8 cellular contexts compared by ENCODE assay signal in the genomic region with DNA sequence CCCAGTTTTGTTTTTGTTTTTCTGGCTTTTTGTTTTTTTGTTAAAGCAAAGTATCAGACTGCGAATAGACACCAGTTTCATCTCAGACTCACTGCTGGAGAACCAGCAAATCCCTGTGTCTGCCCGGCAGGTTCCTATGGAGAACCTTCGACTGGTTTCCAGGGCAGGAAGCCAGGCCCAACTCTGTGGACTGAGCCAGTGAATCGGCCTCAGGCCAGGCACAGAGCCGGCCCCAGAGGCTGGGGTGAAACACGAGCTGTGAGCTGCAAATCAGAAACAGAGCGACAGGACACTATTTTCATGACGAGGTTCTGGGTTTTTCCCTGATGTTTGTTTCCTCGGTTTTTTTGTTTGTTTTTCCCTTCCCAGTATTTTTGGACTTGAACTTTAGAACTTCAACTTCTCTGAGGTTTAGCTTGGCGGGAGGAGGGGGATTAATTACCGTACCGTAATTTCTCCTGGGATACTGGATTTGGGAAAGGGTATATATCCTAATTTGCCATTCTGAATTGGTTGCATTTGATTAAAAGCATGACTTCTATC. TPM values are rescaled to one million over a fixed set of nuclear protein-coding genes. Genes with fewer than 3 reads are reported as not detected.
DNase-seq lines count a peak whose midpoint lies in the region; ATAC-seq and TF ChIP-seq lines count a peak whose summit lies in the region.

No MANE protein-coding gene starts in this region.

- H3K4me3 Mint-ChIP-seq in activated naive CD8-positive, alpha-beta T cell treated with anti-CD3 and anti-CD28 coated beads, Interleukin-2, amount 10 ng/mL, durations not matched to agents 7 days and 5 days: peak overlapping the region; percentile 43
- H3K4me3 Mint-ChIP-seq in activated naive CD8-positive, alpha-beta T cell treated with anti-CD3 and anti-CD28 coated beads, Interleukin-2, amount 50 U/mL, for 24 hours: no peak overlapping the region

- H3K36me3 ChIP-seq in mucosa of rectum (ENCODE audit: control insufficient read depth in 2 of 2, insufficient read depth in 2 of 2, low read length in 2 of 2) (no peaks in the 10 kb centered on the region), vagina (no peaks in the 10 kb centered on the region)

- ATAC-seq in activated naive CD8-positive, alpha-beta T cell treated with anti-CD3 and anti-CD28 coated beads, Interleukin-2, amount 10 ng/mL, durations not matched to agents 7 days and 5 days (ENCODE audit: low read depth): no peak
- no peak for ATAC-seq in activated naive CD8-positive, alpha-beta T cell treated with anti-CD3 and anti-CD28 coated beads, Interleukin-2, amount 50 U/mL, for 24 hours
- ATAC-seq in HG02938 (IDR thresholded peaks at IDR 0.05; ENCODE audit: unreplicated experiment): no peak

- H3K27ac ChIP-seq in mucosa of rectum (ENCODE audit: low read depth in 2 of 2, low read length in 2 of 2) (peak overlapping the region; percentile 73 to 78), vagina (peak overlapping the region; percentile 100)

- H3K4me3 ChIP-seq in mucosa of rectum (ENCODE audit: low read length in 2 of 2): no peak overlapping the region
- peak overlapping the region in 1 of 2 donors; percentile 19 for H3K4me3 ChIP-seq in vagina

- H3K27me3 Mint-ChIP-seq in activated naive CD8-positive, alpha-beta T cell treated with anti-CD3 and anti-CD28 coated beads, Interleukin-2, amount 10 ng/mL, durations not matched to agents 7 days and 5 days: no peaks in the 10 kb centered on the region
- no peaks in the 10 kb centered on the region for H3K27me3 Mint-ChIP-seq in activated naive CD8-positive, alpha-beta T cell treated with anti-CD3 and anti-CD28 coated beads, Interleukin-2, amount 50 U/mL, for 24 hours

- TF ChIP-seq CTCF in vagina (IDR thresholded peaks at IDR 0.05): no peak

- no peaks in the 10 kb centered on the region for H3K36me3 Mint-ChIP-seq in activated naive CD8-positive, alpha-beta T cell treated with anti-CD3 and anti-CD28 coated beads, Interleukin-2, amount 10 ng/mL, durations not matched to agents 7 days and 5 days
- peaks cover 2% of the 10 kb centered on the region for H3K36me3 Mint-ChIP-seq in activated naive CD8-positive, alpha-beta T cell treated with anti-CD3 and anti-CD28 coated beads, Interleukin-2, amount 50 U/mL, for 24 hours (ENCODE audit: low read depth)

- H3K9ac ChIP-seq in mucosa of rectum (ENCODE audit: low read depth in 1 of 2, low read length in 2 of 2): peak overlapping the region in 1 of 2 donors; percentile 36

- DNase-seq in activated naive CD8-positive, alpha-beta T cell treated with anti-CD3 and anti-CD28 coated beads, Interleukin-2, amount 10 ng/mL, durations not matched to agents 7 days and 5 days: peak; percentile 27
- DNase-seq in activated naive CD8-positive, alpha-beta T cell treated with anti-CD3 and anti-CD28 coated beads, Interleukin-2, amount 50 U/mL, for 24 hours: no peak
- DNase-seq in ecto neural progenitor cell (ENCODE audit: low spot score) (peak; percentile 48), vagina (ENCODE audit: extremely low spot score in 2 of 2) (no peak), NCI-H82 treated with DMSO at 0.1 percent for 48 hours (lab: John Stamatoyannopoulos, UW; ENCODE audit: unreplicated experiment) (no peak), NK-92 (lab: John Stamatoyannopoulos, UW; ENCODE audit: unreplicated experiment) (no peak)

- intact Hi-C loops in vagina (cut with DNase I): loop anchor here (2.0 kb wide), 1 partner anchor 27 kb away; no protein-coding TSS in a partner anchor

- peak in 1 of 2 donors; percentile 36 for TF ChIP-seq POLR2A in vagina (IDR thresholded peaks at IDR 0.05)

- H3K9me3 Mint-ChIP-seq in activated naive CD8-positive, alpha-beta T cell treated with anti-CD3 and anti-CD28 coated beads, Interleukin-2, amount 10 ng/mL, durations not matched to agents 7 days and 5 days: no peaks in the 10 kb centered on the region
- H3K9me3 Mint-ChIP-seq in activated naive CD8-positive, alpha-beta T cell treated with anti-CD3 and anti-CD28 coated beads, Interleukin-2, amount 50 U/mL, for 24 hours: no peaks in the 10 kb centered on the region

- H3K4me1 Mint-ChIP-seq in activated naive CD8-positive, alpha-beta T cell treated with anti-CD3 and anti-CD28 coated beads, Interleukin-2, amount 10 ng/mL, durations not matched to agents 7 days and 5 days: peaks cover 38% of the 10 kb centered on the region
- peaks cover 49% of the 10 kb centered on the region for H3K4me1 Mint-ChIP-seq in activated naive CD8-positive, alpha-beta T cell treated with anti-CD3 and anti-CD28 coated beads, Interleukin-2, amount 50 U/mL, for 24 hours

- H3K27me3 ChIP-seq in mucosa of rectum (ENCODE audit: control insufficient read depth in 2 of 2, insufficient read depth in 2 of 2, low read length in 2 of 2) (peaks cover 0 to 5% of the 10 kb centered on the region in 2 donors), vagina (no peaks in the 10 kb centered on the region)

- H3K4me1 ChIP-seq in mucosa of rectum (ENCODE audit: control insufficient read depth in 2 of 2, insufficient read depth in 2 of 2, low read length in 2 of 2): peaks cover 15 to 22% of the 10 kb centered on the region in 2 donors
- peaks cover 44% of the 10 kb centered on the region for H3K4me1 ChIP-seq in vagina

- POLR2A ChIA-PET in activated naive CD8-positive, alpha-beta T cell treated with anti-CD3 and anti-CD28 coated beads, Interleukin-2, amount 10 ng/mL, durations not matched to agents 7 days and 5 days (lab: Charles Lee): interaction anchor here (1.1 kb wide), 1 partner anchor 27 kb away, joined by 4 read pairs; no protein-coding TSS in a partner anchor

- H3K27ac Mint-ChIP-seq in activated naive CD8-positive, alpha-beta T cell treated with anti-CD3 and anti-CD28 coated beads, Interleukin-2, amount 10 ng/mL, durations not matched to agents 7 days and 5 days: no peak overlapping the region
- no peak overlapping the region for H3K27ac Mint-ChIP-seq in activated naive CD8-positive, alpha-beta T cell treated with anti-CD3 and anti-CD28 coated beads, Interleukin-2, amount 50 U/mL, for 24 hours

- no peaks in the 10 kb centered on the region for H3K9me3 ChIP-seq in mucosa of rectum (ENCODE audit: control insufficient read depth in 2 of 2, low read length in 2 of 2)
- no peaks in the 10 kb centered on the region for H3K9me3 ChIP-seq in vagina

RNA-seq across cellular contexts. Expression of a gene that starts 15.9 kb away (rescaled TPM):
- total RNA-seq in activated naive CD8-positive, alpha-beta T cell treated with anti-CD3 and anti-CD28 coated beads, Interleukin-2, amount 10 ng/mL, durations not matched to agents 7 days and 5 days: 1 to 10 TPM; 1.1 TPM
- total RNA-seq in vagina: 15.5 TPM

RNA-seq across cellular contexts. Expression of a gene that starts 32.7 kb away (rescaled TPM):
- total RNA-seq in activated naive CD8-positive, alpha-beta T cell treated with anti-CD3 and anti-CD28 coated beads, Interleukin-2, amount 10 ng/mL, durations not matched to agents 7 days and 5 days: 100 to 1,000 TPM; 258 to 267 TPM
- 908 TPM for total RNA-seq in vagina

RNA-seq across cellular contexts. Expression of a gene that starts 39.5 kb away (rescaled TPM):
- total RNA-seq in activated naive CD8-positive, alpha-beta T cell treated with anti-CD3 and anti-CD28 coated beads, Interleukin-2, amount 10 ng/mL, durations not matched to agents 7 days and 5 days: 1,000 to 10,000 TPM; 1,182 to 1,374 TPM
- total RNA-seq in vagina: 379 TPM

RNA-seq across cellular contexts. Expression of a gene that starts 40.6 kb away (rescaled TPM):
- under 1 TPM; 0.30 to 0.45 TPM for total RNA-seq in activated naive CD8-positive, alpha-beta T cell treated with anti-CD3 and anti-CD28 coated beads, Interleukin-2, amount 10 ng/mL, durations not matched to agents 7 days and 5 days
- 117 TPM for total RNA-seq in vagina

RNA-seq across cellular contexts. Expression of a gene that starts 45.8 kb away (rescaled TPM):
- total RNA-seq in activated naive CD8-positive, alpha-beta T cell treated with anti-CD3 and anti-CD28 coated beads, Interleukin-2, amount 10 ng/mL, durations not matched to agents 7 days and 5 days: 1,000 to 10,000 TPM; 1,890 to 1,949 TPM
- 780 TPM for total RNA-seq in vagina

Comparison
In these comparisons a context has a peak if more than half of its experiments do, and no peak if none do; other contexts are left out.
1. DNase-seq: peak in activated naive CD8-positive, alpha-beta T cell treated with anti-CD3 and anti-CD28 coated beads, Interleukin-2, amount 10 ng/mL, durations not matched to agents 7 days and 5 days (single experiment) and ecto neural progenitor cell (single experiment); none in activated naive CD8-positive, alpha-beta T cell treated with anti-CD3 and anti-CD28 coated beads, Interleukin-2, amount 50 U/mL, for 24 hours (single experiment), vagina (0 of 2), NCI-H82 treated with DMSO at 0.1 percent for 48 hours (single experiment) and NK-92 (single experiment).